In genomic region chr10:110217609-110218008, GRCh38 we compare ENCODE assay signal across 17 cellular contexts. TPM values are rescaled to one million over a fixed set of nuclear protein-coding genes. Genes with fewer than 3 reads are reported as not detected.
DNase-seq lines count a peak whose midpoint lies in the region; ATAC-seq and TF ChIP-seq lines count a peak whose summit lies in the region.
"Had no signal": no experiment of that assay in that cellular context is flagged by ENCODE, and none has a peak within 500 bp of the region (broad histone marks: within the 10 kb centered on the region; RNA-seq: fewer than 3 reads in every experiment).

No MANE protein-coding gene starts in this region.

- no peak overlapping the region for H3K4me3 Mint-ChIP-seq in activated T-cell treated with anti-CD3 and anti-CD28 coated beads, Interleukin-2, amount 50 U/mL, for 72 hours
- H3K4me3 Mint-ChIP-seq in dendritic cell treated with granulocyte-macrophage colony-stimulating factor and Interleukin-4, amounts not matched to agents 40 ng/mL and 50 ng/mL, for 4 days: no peak overlapping the region
- H3K4me3 Mint-ChIP-seq in immature natural killer cell: no peak overlapping the region
- H3K4me3 Mint-ChIP-seq: CD4-positive, alpha-beta memory T cell; GM23338 had no signal

- no peak for TF ChIP-seq CTCF in tibial artery (IDR thresholded peaks at IDR 0.05)

- peaks cover 10% of the 10 kb centered on the region for H3K27me3 Mint-ChIP-seq in activated T-cell treated with anti-CD3 and anti-CD28 coated beads, Interleukin-2, amount 50 U/mL, for 72 hours (ENCODE audit: low read depth)
- no peaks in the 10 kb centered on the region for H3K27me3 Mint-ChIP-seq in dendritic cell treated with granulocyte-macrophage colony-stimulating factor and Interleukin-4, amounts not matched to agents 40 ng/mL and 50 ng/mL, for 4 days
- H3K27me3 Mint-ChIP-seq in immature natural killer cell (ENCODE audit: low read depth in 3 of 3): peaks cover 3 to 32% (median 12%) of the 10 kb centered on the region in 3 donors
- H3K27me3 Mint-ChIP-seq: CD4-positive, alpha-beta memory T cell had no signal

- H3K4me1 Mint-ChIP-seq in activated T-cell treated with anti-CD3 and anti-CD28 coated beads, Interleukin-2, amount 50 U/mL, for 72 hours (ENCODE audit: low read depth): peaks cover 52% of the 10 kb centered on the region
- peaks cover 68% of the 10 kb centered on the region for H3K4me1 Mint-ChIP-seq in dendritic cell treated with granulocyte-macrophage colony-stimulating factor and Interleukin-4, amounts not matched to agents 40 ng/mL and 50 ng/mL, for 4 days (ENCODE audit: low read depth)
- H3K4me1 Mint-ChIP-seq in immature natural killer cell: peaks cover 8 to 12% of the 10 kb centered on the region in 2 donors

- intact Hi-C loops in dendritic cell treated with granulocyte-macrophage colony-stimulating factor and Interleukin-4, amounts not matched to agents 40 ng/mL and 50 ng/mL, for 4 days (cut with micrococcal nuclease): no loop called here
- intact Hi-C loops in tibial artery (cut with DNase I; ENCODE audit: low total_unique reads): no loop called here

- H3K27ac ChIP-seq in layer of hippocampus (ENCODE audit: low read depth, low read length): peak overlapping the region; percentile 14
- H3K27ac ChIP-seq in tibial artery: peak overlapping the region; percentile 36 to 99

- no peaks in the 10 kb centered on the region for H3K36me3 Mint-ChIP-seq in activated T-cell treated with anti-CD3 and anti-CD28 coated beads, Interleukin-2, amount 50 U/mL, for 72 hours (ENCODE audit: insufficient read depth in 2 of 2)
- peaks cover 7% of the 10 kb centered on the region for H3K36me3 Mint-ChIP-seq in dendritic cell treated with granulocyte-macrophage colony-stimulating factor and Interleukin-4, amounts not matched to agents 40 ng/mL and 50 ng/mL, for 4 days (ENCODE audit: low read depth)
- H3K36me3 Mint-ChIP-seq in immature natural killer cell: peaks cover 0 to 4% (median 3%) of the 10 kb centered on the region in 3 donors
- H3K36me3 Mint-ChIP-seq: CD4-positive, alpha-beta memory T cell had no signal

- H3K27me3 ChIP-seq in layer of hippocampus (ENCODE audit: control insufficient read depth, insufficient read depth, low read length) (no peaks in the 10 kb centered on the region), tibial artery (no peaks in the 10 kb centered on the region)

- ATAC-seq in activated T-cell treated with anti-CD3 and anti-CD28 coated beads, Interleukin-2, amount 50 U/mL, for 72 hours (replicated peaks in 1 of 2): no peak
- ATAC-seq: GM23338 had no signal

- H3K9me3 ChIP-seq in tibial artery: no peaks in the 10 kb centered on the region

- H3K27ac Mint-ChIP-seq in activated T-cell treated with anti-CD3 and anti-CD28 coated beads, Interleukin-2, amount 50 U/mL, for 72 hours: peak overlapping the region; percentile 52
- H3K27ac Mint-ChIP-seq in dendritic cell treated with granulocyte-macrophage colony-stimulating factor and Interleukin-4, amounts not matched to agents 40 ng/mL and 50 ng/mL, for 4 days: peak overlapping the region; percentile 74
- H3K27ac Mint-ChIP-seq in immature natural killer cell: no peak overlapping the region
- H3K27ac Mint-ChIP-seq: GM23338 had no signal

- H3K4me3 ChIP-seq in tibial artery: no peak overlapping the region
- H3K4me3 ChIP-seq: GM23338 had no signal

- H3K36me3 ChIP-seq in tibial artery: no peaks in the 10 kb centered on the region

- no peak for DNase-seq in activated T-cell treated with anti-CD3 and anti-CD28 coated beads, Interleukin-2, amount 50 U/mL, for 72 hours
- DNase-seq in activated T-cell treated with anti-CD3 and anti-CD28 coated beads, Interleukin-2, amount 50 U/mL, for 48 hours: no peak
- no peak for DNase-seq in tibial artery
- no peak for DNase-seq in NCI-H2171 (lab: John Stamatoyannopoulos, UW)
- DNase-seq in immature natural killer cell: no peak
- no peak for DNase-seq in stimulated activated CD4-positive, alpha-beta T cell treated with anti-CD3 and anti-CD28 coated beads, Interleukin-2, amount 100 ng/mL, for 48 hours
- DNase-seq: 8988T; Calu3; CD4-positive, alpha-beta memory T cell; DMS53; NCI-H1417 treated with DMSO at 0.1 percent for 48 hours; NCI-H1930; NCI-H446; NCI-H69 had no signal

- no peaks in the 10 kb centered on the region for H3K9me3 Mint-ChIP-seq in activated T-cell treated with anti-CD3 and anti-CD28 coated beads, Interleukin-2, amount 50 U/mL, for 72 hours
- no peaks in the 10 kb centered on the region for H3K9me3 Mint-ChIP-seq in dendritic cell treated with granulocyte-macrophage colony-stimulating factor and Interleukin-4, amounts not matched to agents 40 ng/mL and 50 ng/mL, for 4 days
- peaks cover 0 to 4% (median 0%) of the 10 kb centered on the region in 6 donors for H3K9me3 Mint-ChIP-seq in immature natural killer cell
- H3K9me3 Mint-ChIP-seq: CD4-positive, alpha-beta memory T cell; GM23338 had no signal

- H3K4me1 ChIP-seq in tibial artery: peaks cover 0 to 83% (median 68%) of the 10 kb centered on the region in 4 donors

RNA-seq across cellular contexts. Expression of gene MXI1, which starts 10.2 kb away (rescaled TPM):
- total RNA-seq in activated T-cell treated with anti-CD3 and anti-CD28 coated beads, Interleukin-2, amount 50 U/mL, for 72 hours: 10 to 100 TPM; 19.4 to 36.8 TPM
- polyA plus RNA-seq in immature natural killer cell: 10 to 100 TPM in 1 of 3 donors, 1 to 10 TPM in 2; 7.1 to 11.4 (median 9.7) TPM

Comparison
In these comparisons a context has a peak if more than half of its experiments do, and no peak if none do; other contexts are left out.
1. H3K27ac Mint-ChIP-seq: peak in activated T-cell treated with anti-CD3 and anti-CD28 coated beads, Interleukin-2, amount 50 U/mL, for 72 hours (single experiment) and dendritic cell treated with granulocyte-macrophage colony-stimulating factor and Interleukin-4, amounts not matched to agents 40 ng/mL and 50 ng/mL, for 4 days (single experiment); none in immature natural killer cell (0 of 6).